1 cellular context compared by ENCODE assay signal in the genomic region with DNA sequence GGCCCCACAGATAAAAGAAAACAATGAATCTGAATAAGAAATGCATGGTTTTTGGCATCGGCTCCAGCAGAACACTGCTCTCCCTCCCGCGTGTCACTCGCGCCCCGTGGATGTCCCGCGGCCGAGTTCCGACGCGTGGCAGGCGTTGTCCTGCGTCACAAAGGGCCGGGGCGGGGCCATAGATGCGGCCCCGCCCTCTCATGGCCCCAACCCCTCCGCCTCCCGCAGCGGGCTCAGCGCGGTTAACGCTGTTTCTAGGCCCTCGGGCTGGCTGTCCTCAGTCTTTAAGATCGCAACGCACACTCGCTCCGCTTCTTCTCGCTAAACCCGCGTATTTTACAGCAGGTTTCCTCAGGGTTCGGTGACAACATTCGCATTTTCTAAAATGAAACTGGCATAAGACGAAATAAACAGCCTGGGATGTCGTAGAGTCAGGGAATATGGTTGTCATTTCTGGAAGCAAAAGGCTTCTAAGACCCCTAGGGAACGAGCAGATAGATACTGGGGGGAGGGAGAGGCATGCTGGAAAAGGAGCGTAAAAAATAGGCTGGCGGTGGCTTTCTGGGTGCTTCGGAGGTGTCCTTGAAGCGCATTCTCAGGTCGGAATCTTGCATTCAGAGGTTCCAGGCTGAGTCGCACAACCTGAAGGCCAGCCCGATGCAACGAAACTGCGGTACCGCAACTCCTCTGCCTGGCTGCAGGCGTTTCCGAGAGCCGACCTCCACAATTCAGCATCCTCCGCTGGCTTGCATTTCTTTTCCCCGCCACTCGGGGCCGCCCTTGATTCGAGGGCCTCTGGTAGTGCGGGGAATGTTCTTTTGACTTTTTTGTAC.
TF ChIP-seq lines count a peak whose summit lies in the region.

A gene with protein sequence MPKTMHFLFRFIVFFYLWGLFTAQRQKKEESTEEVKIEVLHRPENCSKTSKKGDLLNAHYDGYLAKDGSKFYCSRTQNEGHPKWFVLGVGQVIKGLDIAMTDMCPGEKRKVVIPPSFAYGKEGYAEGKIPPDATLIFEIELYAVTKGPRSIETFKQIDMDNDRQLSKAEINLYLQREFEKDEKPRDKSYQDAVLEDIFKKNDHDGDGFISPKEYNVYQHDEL (minus strand): TSS at position 159 of the 833 bp plus-strand sequence. CDS start 101 bp downstream, at position 58.

TF ChIP-seq in K562, 482 proteins besides CTCF, POLR2A, EP300 and RAD21 (continued from another document):
- TF ChIP-seq, protein P1, sequence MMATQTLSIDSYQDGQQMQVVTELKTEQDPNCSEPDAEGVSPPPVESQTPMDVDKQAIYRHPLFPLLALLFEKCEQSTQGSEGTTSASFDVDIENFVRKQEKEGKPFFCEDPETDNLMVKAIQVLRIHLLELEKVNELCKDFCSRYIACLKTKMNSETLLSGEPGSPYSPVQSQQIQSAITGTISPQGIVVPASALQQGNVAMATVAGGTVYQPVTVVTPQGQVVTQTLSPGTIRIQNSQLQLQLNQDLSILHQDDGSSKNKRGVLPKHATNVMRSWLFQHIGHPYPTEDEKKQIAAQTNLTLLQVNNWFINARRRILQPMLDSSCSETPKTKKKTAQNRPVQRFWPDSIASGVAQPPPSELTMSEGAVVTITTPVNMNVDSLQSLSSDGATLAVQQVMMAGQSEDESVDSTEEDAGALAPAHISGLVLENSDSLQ (IDR thresholded peaks at IDR 0.05) = peak; percentile 46; the same call in 1 of the 2 replicates
- no peak for TF ChIP-seq KDM4B (IDR thresholded peaks at IDR 0.05; ENCODE audit: borderline replicate concordance in 2 of 2, low read depth in 1 of 2)
- peak; percentile 92 for TF ChIP-seq CREB1 (IDR thresholded peaks at IDR 0.05)
- peak; percentile 86 for TF ChIP-seq CREB1 (CRISPR knock-in tag; IDR thresholded peaks at IDR 0.05)
- peak in 1 of 2 experiments; percentile 41; a peak in 1 of 4 replicates for TF ChIP-seq FOXA3 (CRISPR knock-in tag; conservative IDR thresholded peaks at IDR 0.05 in 1 of 2, IDR thresholded peaks at IDR 0.05 in 1 of 2)
- no peak; the same call in 1 of the 2 replicates for TF ChIP-seq GABPA (tag; conservative IDR thresholded peaks at IDR 0.05; ENCODE audit: low read depth)
- TF ChIP-seq, protein P2, sequence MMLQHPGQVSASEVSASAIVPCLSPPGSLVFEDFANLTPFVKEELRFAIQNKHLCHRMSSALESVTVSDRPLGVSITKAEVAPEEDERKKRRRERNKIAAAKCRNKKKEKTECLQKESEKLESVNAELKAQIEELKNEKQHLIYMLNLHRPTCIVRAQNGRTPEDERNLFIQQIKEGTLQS (IDR thresholded peaks at IDR 0.05) = no peak
- TF ChIP-seq, protein P2 (CRISPR knock-in tag; conservative IDR thresholded peaks at IDR 0.05) = 0 out of 2 replicates have a peak, but pooled peaks have one; percentile 19
- TF ChIP-seq, protein P3, sequence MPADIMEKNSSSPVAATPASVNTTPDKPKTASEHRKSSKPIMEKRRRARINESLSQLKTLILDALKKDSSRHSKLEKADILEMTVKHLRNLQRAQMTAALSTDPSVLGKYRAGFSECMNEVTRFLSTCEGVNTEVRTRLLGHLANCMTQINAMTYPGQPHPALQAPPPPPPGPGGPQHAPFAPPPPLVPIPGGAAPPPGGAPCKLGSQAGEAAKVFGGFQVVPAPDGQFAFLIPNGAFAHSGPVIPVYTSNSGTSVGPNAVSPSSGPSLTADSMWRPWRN (IDR thresholded peaks at IDR 0.05; ENCODE audit: low read depth) = peak; percentile 54; the same call in 1 of the 2 replicates
- no peak for TF ChIP-seq ZNF41 (CRISPR knock-in tag; conservative IDR thresholded peaks at IDR 0.05)
- peak; percentile 68 for TF ChIP-seq SOX6 (IDR thresholded peaks at IDR 0.05)
- TF ChIP-seq, protein P4, sequence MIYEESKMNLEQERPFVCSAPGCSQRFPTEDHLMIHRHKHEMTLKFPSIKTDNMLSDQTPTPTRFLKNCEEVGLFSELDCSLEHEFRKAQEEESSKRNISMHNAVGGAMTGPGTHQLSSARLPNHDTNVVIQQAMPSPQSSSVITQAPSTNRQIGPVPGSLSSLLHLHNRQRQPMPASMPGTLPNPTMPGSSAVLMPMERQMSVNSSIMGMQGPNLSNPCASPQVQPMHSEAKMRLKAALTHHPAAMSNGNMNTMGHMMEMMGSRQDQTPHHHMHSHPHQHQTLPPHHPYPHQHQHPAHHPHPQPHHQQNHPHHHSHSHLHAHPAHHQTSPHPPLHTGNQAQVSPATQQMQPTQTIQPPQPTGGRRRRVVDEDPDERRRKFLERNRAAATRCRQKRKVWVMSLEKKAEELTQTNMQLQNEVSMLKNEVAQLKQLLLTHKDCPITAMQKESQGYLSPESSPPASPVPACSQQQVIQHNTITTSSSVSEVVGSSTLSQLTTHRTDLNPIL (CRISPR knock-in tag; IDR thresholded peaks at IDR 0.05) = no peak
- TF ChIP-seq, protein P5, sequence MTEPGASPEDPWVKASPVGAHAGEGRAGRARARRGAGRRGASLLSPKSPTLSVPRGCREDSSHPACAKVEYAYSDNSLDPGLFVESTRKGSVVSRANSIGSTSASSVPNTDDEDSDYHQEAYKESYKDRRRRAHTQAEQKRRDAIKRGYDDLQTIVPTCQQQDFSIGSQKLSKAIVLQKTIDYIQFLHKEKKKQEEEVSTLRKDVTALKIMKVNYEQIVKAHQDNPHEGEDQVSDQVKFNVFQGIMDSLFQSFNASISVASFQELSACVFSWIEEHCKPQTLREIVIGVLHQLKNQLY (CRISPR knock-in tag; conservative IDR thresholded peaks at IDR 0.05) = 0 out of 4 replicates have a peak, but pooled peaks of 1 of the 2 experiments have one; percentile 15
- TF ChIP-seq TEAD1 (CRISPR knock-in tag; IDR thresholded peaks at IDR 0.05) = peak in 1 of 2 experiments; percentile 70; a peak in 2 of 4 replicates
- TF ChIP-seq TAF7 (tag; IDR thresholded peaks at IDR 0.05) = peak; percentile 42
- TF ChIP-seq ESRRB (CRISPR knock-in tag; IDR thresholded peaks at IDR 0.05; ENCODE audit: borderline replicate concordance) = no peak
- TF ChIP-seq BRF1 (IDR thresholded peaks at IDR 0.05; ENCODE audit: borderline replicate concordance, extremely low read depth, insufficient read length) = no peak
- peak; percentile 89 for TF ChIP-seq CTBP1 (IDR thresholded peaks at IDR 0.05; ENCODE audit: borderline replicate concordance)
- TF ChIP-seq LEF1 (IDR thresholded peaks at IDR 0.05) = 0 out of 2 replicates have a peak, but pooled peaks have one; percentile 18
- TF ChIP-seq NCOR1 (IDR thresholded peaks at IDR 0.05) = no peak
- TF ChIP-seq RBM15 (IDR thresholded peaks at IDR 0.05; ENCODE audit: insufficient read depth, low read length) = no peak
- TF ChIP-seq, protein P6, sequence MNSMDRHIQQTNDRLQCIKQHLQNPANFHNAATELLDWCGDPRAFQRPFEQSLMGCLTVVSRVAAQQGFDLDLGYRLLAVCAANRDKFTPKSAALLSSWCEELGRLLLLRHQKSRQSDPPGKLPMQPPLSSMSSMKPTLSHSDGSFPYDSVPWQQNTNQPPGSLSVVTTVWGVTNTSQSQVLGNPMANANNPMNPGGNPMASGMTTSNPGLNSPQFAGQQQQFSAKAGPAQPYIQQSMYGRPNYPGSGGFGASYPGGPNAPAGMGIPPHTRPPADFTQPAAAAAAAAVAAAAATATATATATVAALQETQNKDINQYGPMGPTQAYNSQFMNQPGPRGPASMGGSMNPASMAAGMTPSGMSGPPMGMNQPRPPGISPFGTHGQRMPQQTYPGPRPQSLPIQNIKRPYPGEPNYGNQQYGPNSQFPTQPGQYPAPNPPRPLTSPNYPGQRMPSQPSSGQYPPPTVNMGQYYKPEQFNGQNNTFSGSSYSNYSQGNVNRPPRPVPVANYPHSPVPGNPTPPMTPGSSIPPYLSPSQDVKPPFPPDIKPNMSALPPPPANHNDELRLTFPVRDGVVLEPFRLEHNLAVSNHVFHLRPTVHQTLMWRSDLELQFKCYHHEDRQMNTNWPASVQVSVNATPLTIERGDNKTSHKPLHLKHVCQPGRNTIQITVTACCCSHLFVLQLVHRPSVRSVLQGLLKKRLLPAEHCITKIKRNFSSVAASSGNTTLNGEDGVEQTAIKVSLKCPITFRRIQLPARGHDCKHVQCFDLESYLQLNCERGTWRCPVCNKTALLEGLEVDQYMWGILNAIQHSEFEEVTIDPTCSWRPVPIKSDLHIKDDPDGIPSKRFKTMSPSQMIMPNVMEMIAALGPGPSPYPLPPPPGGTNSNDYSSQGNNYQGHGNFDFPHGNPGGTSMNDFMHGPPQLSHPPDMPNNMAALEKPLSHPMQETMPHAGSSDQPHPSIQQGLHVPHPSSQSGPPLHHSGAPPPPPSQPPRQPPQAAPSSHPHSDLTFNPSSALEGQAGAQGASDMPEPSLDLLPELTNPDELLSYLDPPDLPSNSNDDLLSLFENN (IDR thresholded peaks at IDR 0.05; ENCODE audit: low read depth in 2 of 2, low read length in 2 of 2) = 0 out of 4 replicates have a peak, but pooled peaks of 1 of the 2 experiments have one; percentile 6
- no peak for TF ChIP-seq HDAC8 (tag; IDR thresholded peaks at IDR 0.05)
- TF ChIP-seq, protein P7, sequence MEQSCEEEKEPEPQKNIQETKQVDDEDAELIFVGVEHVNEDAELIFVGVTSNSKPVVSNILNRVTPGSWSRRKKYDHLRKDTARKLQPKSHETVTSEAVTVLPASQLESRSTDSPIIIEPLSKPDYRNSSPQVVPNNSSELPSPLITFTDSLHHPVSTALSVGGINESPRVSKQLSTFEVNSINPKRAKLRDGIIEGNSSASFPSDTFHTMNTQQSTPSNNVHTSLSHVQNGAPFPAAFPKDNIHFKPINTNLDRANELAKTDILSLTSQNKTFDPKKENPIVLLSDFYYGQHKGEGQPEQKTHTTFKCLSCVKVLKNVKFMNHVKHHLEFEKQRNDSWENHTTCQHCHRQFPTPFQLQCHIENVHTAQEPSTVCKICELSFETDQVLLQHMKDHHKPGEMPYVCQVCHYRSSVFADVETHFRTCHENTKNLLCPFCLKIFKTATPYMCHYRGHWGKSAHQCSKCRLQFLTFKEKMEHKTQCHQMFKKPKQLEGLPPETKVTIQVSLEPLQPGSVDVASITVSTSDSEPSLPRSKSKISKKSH (CRISPR knock-in tag; IDR thresholded peaks at IDR 0.05) = no peak
